Comparison of ENCODE assay signal across 8 cellular contexts in the genomic region with DNA sequence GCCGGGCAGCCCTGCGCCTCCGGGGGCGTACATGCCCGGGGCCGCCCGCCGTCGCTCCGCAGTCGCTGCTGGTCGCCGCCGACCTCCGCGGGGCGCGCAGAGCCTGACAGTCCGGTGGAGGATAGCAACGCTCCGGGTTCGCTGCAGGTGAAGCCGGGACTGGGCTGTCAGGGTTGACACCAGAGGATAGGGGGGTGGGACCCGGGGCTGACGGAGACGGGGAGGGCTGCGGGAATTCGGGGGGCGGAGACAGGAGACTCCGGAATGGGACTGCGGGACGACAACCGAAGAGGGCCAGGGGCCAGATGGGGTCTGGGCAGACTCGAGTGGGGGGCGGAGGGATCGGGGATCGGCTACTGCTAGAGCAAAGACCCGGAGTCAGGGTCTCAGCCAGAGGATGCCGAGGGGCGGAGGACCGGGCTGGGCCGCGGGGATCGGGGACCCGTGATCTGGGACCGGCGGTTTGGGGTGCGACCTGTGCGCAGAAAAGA. TPM values are rescaled to one million over a fixed set of nuclear protein-coding genes. Genes with fewer than 3 reads are reported as not detected.
DNase-seq lines count a peak whose midpoint lies in the region; FAIRE-seq and TF ChIP-seq lines count a peak whose summit lies in the region.

No MANE protein-coding gene starts in this region.

- H3K4me1 Mint-ChIP-seq in activated naive CD4-positive, alpha-beta T cell treated with anti-CD3 and anti-CD28 coated beads, Interleukin-2, amount 50 U/mL, for 24 hours: peaks cover 60% of the 10 kb centered on the region
- peaks cover 26% of the 10 kb centered on the region for H3K4me1 Mint-ChIP-seq in progenitor cell of endocrine pancreas (ENCODE audit: low read depth)

- peaks cover 19% of the 10 kb centered on the region for H3K36me3 ChIP-seq in cardiac muscle cell

- peak overlapping the region; percentile 82 for H3K4me3 ChIP-seq in cardiac muscle cell

- DNase-seq in ELR (ENCODE audit: low read depth): peak; percentile 47
- DNase-seq in H54 (ENCODE audit: insufficient read length, low spot score): peak; percentile 41
- peak; percentile 1 for DNase-seq in NCI-H146 treated with DMSO at 0.1 percent for 48 hours (lab: John Stamatoyannopoulos, UW; ENCODE audit: unreplicated experiment)
- DNase-seq in cardiac muscle cell (ENCODE audit: low read depth in 1 of 2, low spot score in 1 of 2): peak in 1 of 2 donors; percentile 89
- DNase-seq in progenitor cell of endocrine pancreas (ENCODE audit: low spot score, unreplicated experiment): no peak
- DNase-seq in OCI-M2 (lab: John Stamatoyannopoulos, UW; ENCODE audit: unreplicated experiment): no peak
- no peak for DNase-seq in middle frontal gyrus (ENCODE audit: extremely low spot score, low spot score)

- H3K36me3 Mint-ChIP-seq in activated naive CD4-positive, alpha-beta T cell treated with anti-CD3 and anti-CD28 coated beads, Interleukin-2, amount 50 U/mL, for 24 hours: peaks cover 11% of the 10 kb centered on the region
- peaks cover 9% of the 10 kb centered on the region for H3K36me3 Mint-ChIP-seq in progenitor cell of endocrine pancreas (ENCODE audit: insufficient read depth)

- TF ChIP-seq POLR2A in H54 (IDR thresholded peaks at IDR 0.05; ENCODE audit: low read depth, low read length): no peak

- peak overlapping the region; percentile 46 for H3K27ac Mint-ChIP-seq in activated naive CD4-positive, alpha-beta T cell treated with anti-CD3 and anti-CD28 coated beads, Interleukin-2, amount 50 U/mL, for 24 hours
- H3K27ac Mint-ChIP-seq in progenitor cell of endocrine pancreas: peak overlapping the region; percentile 84

- no peaks in the 10 kb centered on the region for H3K9me3 ChIP-seq in cardiac muscle cell (ENCODE audit: low read depth)

- peak overlapping the region; percentile 97 for H3K4me3 Mint-ChIP-seq in activated naive CD4-positive, alpha-beta T cell treated with anti-CD3 and anti-CD28 coated beads, Interleukin-2, amount 50 U/mL, for 24 hours
- peak overlapping the region; percentile 99 for H3K4me3 Mint-ChIP-seq in progenitor cell of endocrine pancreas (ENCODE audit: low read depth)

- H3K4me1 ChIP-seq in cardiac muscle cell (ENCODE audit: low read depth): peaks cover 30% of the 10 kb centered on the region

- no peaks in the 10 kb centered on the region for H3K27me3 Mint-ChIP-seq in activated naive CD4-positive, alpha-beta T cell treated with anti-CD3 and anti-CD28 coated beads, Interleukin-2, amount 50 U/mL, for 24 hours
- H3K27me3 Mint-ChIP-seq in progenitor cell of endocrine pancreas: no peaks in the 10 kb centered on the region

- peak overlapping the region; percentile 92 for H3K27ac ChIP-seq in cardiac muscle cell

- TF ChIP-seq CTCF in cardiac muscle cell (IDR thresholded peaks at IDR 0.05; ENCODE audit: low read depth, low read length) (no peak), progenitor cell of endocrine pancreas (IDR thresholded peaks at IDR 0.05; ENCODE audit: unreplicated experiment) (no peak)

- H3K27me3 ChIP-seq in cardiac muscle cell: no peaks in the 10 kb centered on the region

- FAIRE-seq in H54 (lab: Jason Lieb, UNC): no peak

- H3K9me3 Mint-ChIP-seq in activated naive CD4-positive, alpha-beta T cell treated with anti-CD3 and anti-CD28 coated beads, Interleukin-2, amount 50 U/mL, for 24 hours: no peaks in the 10 kb centered on the region
- H3K9me3 Mint-ChIP-seq in progenitor cell of endocrine pancreas (ENCODE audit: low read depth): no peaks in the 10 kb centered on the region

RNA-seq across cellular contexts. Expression of gene TMEM127, which starts 0.4 kb away (rescaled TPM):
- 55.8 and 59.1 TPM in 2 replicates for total RNA-seq in cardiac muscle cell
- 71.0 and 84.2 TPM in 2 replicates for polyA plus RNA-seq in cardiac muscle cell
- total RNA-seq in progenitor cell of endocrine pancreas: 34.5 and 37.2 TPM in 2 replicates

RNA-seq across cellular contexts. Expression of gene CIAO1, which starts 0.6 kb away (rescaled TPM):
- total RNA-seq in cardiac muscle cell: 97.3 and 117 TPM in 2 replicates
- polyA plus RNA-seq in cardiac muscle cell: 88.6 and 92.4 TPM in 2 replicates
- 77.1 and 79.2 TPM in 2 replicates for total RNA-seq in progenitor cell of endocrine pancreas

RNA-seq across cellular contexts. Expression of gene SNRNP200, which starts 40.0 kb away (rescaled TPM):
- total RNA-seq in cardiac muscle cell: 58.6 and 85.3 TPM in 2 replicates
- 96.4 and 97.1 TPM in 2 replicates for polyA plus RNA-seq in cardiac muscle cell
- total RNA-seq in progenitor cell of endocrine pancreas: 223 and 235 TPM in 2 replicates

RNA-seq across cellular contexts. Expression of gene STARD7, which starts 56.8 kb away (rescaled TPM):
- total RNA-seq in cardiac muscle cell (152 and 161 TPM in 2 replicates), progenitor cell of endocrine pancreas (117 and 118 TPM in 2 replicates)
- 214 and 246 TPM in 2 replicates for polyA plus RNA-seq in cardiac muscle cell

RNA-seq across cellular contexts. Expression of gene ITPRIPL1, which starts 59.7 kb away (rescaled TPM):
- total RNA-seq in cardiac muscle cell (1.1 and 1.3 TPM in 2 replicates), progenitor cell of endocrine pancreas (6.1 and 6.9 TPM in 2 replicates)
- polyA plus RNA-seq in cardiac muscle cell: 1.3 and 1.5 TPM in 2 replicates

Comparison
In these comparisons a context has a peak if more than half of its experiments do, and no peak if none do; other contexts are left out.
1. DNase-seq: peak in ELR (single experiment), H54 (single experiment) and NCI-H146 treated with DMSO at 0.1 percent for 48 hours (single experiment); none in progenitor cell of endocrine pancreas (single experiment), OCI-M2 (single experiment) and middle frontal gyrus (single experiment).